In genomic region chr3:197577366-197578074, GRCh38 we compare ENCODE assay signal across 1 cellular context.
TF ChIP-seq lines count a peak whose summit lies in the region.

No MANE protein-coding gene starts in this region.

TF ChIP-seq in K562, 482 proteins besides CTCF, POLR2A, EP300 and RAD21 (continued from another document):
- TF ChIP-seq SOX6 (IDR thresholded peaks at IDR 0.05) (0 out of 2 replicates have a peak, but pooled peaks have one; percentile 51), HDAC1 (IDR thresholded peaks at IDR 0.05) (0 out of 4 replicates have a peak, but pooled peaks of 1 of the 2 experiments have one; percentile 39), KDM4B (IDR thresholded peaks at IDR 0.05; ENCODE audit: borderline replicate concordance in 2 of 2, low read depth in 1 of 2) (no peak), FIP1L1 (IDR thresholded peaks at IDR 0.05; ENCODE audit: low read depth, low read length, poor library complexity, severe bottlenecking) (no peak), CTBP1 (IDR thresholded peaks at IDR 0.05; ENCODE audit: borderline replicate concordance) (peak; percentile 96), CEBPG (CRISPR knock-in tag; IDR thresholded peaks at IDR 0.05) (peak; percentile 86), CEBPG (tag; conservative IDR thresholded peaks at IDR 0.05 in 1 of 2, IDR thresholded peaks at IDR 0.05 in 1 of 2) (peak in 1 of 2 experiments; percentile 61; a peak in 2 of 4 replicates), TEAD4 (IDR thresholded peaks at IDR 0.05; ENCODE audit: low read length) (0 out of 2 replicates have a peak, but pooled peaks have one; percentile 10), TEAD4 (CRISPR knock-in tag; IDR thresholded peaks at IDR 0.05; ENCODE audit: borderline replicate concordance) (no peak), KDM5B (IDR thresholded peaks at IDR 0.05; ENCODE audit: insufficient replicate concordance, low read depth, low read length) (peak; percentile 38), ZEB2 (IDR thresholded peaks at IDR 0.05) (peak; percentile 98), RCOR1 (IDR thresholded peaks at IDR 0.05; ENCODE audit: borderline replicate concordance in 1 of 2, low read depth in 2 of 2, low read length in 2 of 2) (0 out of 4 replicates have a peak, but pooled peaks of 1 of the 2 experiments have one; percentile 48), ATF7 (IDR thresholded peaks at IDR 0.05) (peak; percentile 41; the same call in 1 of the 2 replicates), LEF1 (IDR thresholded peaks at IDR 0.05) (no peak; the same call in 1 of the 2 replicates), RBFOX2 (IDR thresholded peaks at IDR 0.05; ENCODE audit: low read depth, low read length) (0 out of 2 replicates have a peak, but pooled peaks have one; percentile 26), ARID1B (IDR thresholded peaks at IDR 0.05) (peak; percentile 77), SAP30 (IDR thresholded peaks at IDR 0.05; ENCODE audit: borderline replicate concordance, insufficient read depth, low read depth, low read length, poor library complexity, severe bottlenecking) (no peak), MECOM (CRISPR knock-in tag; IDR thresholded peaks at IDR 0.05) (peak; percentile 75), EGR1 (conservative IDR thresholded peaks at IDR 0.05) (peak; percentile 39; the same call in 1 of the 2 replicates), NEUROD1 (IDR thresholded peaks at IDR 0.05; ENCODE audit: borderline replicate concordance, low read depth, low read length, partially characterized antibody) (peak; percentile 26), PTRF (tag; IDR thresholded peaks at IDR 0.05) (no peak), JUND (IDR thresholded peaks at IDR 0.05; ENCODE audit: borderline replicate concordance, low read depth, low read length) (peak; percentile 79), JUND (tag; IDR thresholded peaks at IDR 0.05; ENCODE audit: borderline replicate concordance, low read depth, low read length) (peak; percentile 57; the same call in 1 of the 3 replicates), SMARCE1 (IDR thresholded peaks at IDR 0.05) (peak; percentile 83), TRIM24 (IDR thresholded peaks at IDR 0.05) (peak in 1 of 2 experiments; percentile 41; a peak in 1 of 4 replicates), ATF3 (IDR thresholded peaks at IDR 0.05) (peak; percentile 67; the same call in 1 of the 2 replicates), ATF3 (CRISPR knock-in tag; conservative IDR thresholded peaks at IDR 0.05) (no peak), JUN (IDR thresholded peaks at IDR 0.05; ENCODE audit: borderline replicate concordance, low read depth, low read length) (peak; percentile 84), JUN (CRISPR knock-in tag; IDR thresholded peaks at IDR 0.05; ENCODE audit: borderline replicate concordance) (no peak), MTA1 (IDR thresholded peaks at IDR 0.05; ENCODE audit: borderline replicate concordance) (peak; percentile 10; the same call in 1 of the 2 replicates), FOSL1 (tag; conservative IDR thresholded peaks at IDR 0.05) (peak; percentile 83), BRCA1 (IDR thresholded peaks at IDR 0.05) (no peak), BRCA1 (CRISPR knock-in tag; IDR thresholded peaks at IDR 0.05) (no peak)
